In the genomic region with DNA sequence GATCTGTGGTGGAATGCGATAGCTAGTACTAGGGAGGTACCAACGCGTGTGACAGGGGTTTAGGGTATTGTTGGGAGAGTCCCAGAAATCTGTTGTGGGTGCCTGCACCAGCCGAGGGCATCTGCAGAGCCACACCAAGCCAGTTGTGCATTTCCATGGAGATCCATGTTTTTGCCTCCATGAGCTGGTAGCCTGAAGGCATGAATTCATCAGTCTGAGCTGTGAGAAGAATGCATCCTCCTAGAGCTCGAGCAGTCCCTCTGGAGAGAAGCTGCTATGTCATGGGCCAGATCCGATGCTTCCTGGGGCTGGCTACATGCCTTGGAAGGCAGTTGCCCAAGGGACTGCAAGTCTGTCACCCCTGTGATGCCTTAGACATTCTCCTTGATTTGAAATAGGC, we compare ENCODE assay signal across 19 cellular contexts. TPM values are rescaled to one million over a fixed set of nuclear protein-coding genes. Genes with fewer than 3 reads are reported as not detected.
A peak's percentile ranks its signal among the peaks of the same experiment; 100 is the strongest.
DNase-seq lines count a peak whose midpoint lies in the region; ATAC-seq and TF ChIP-seq lines count a peak whose summit lies in the region.
"Had no signal": no experiment of that assay in that cellular context is flagged by ENCODE, and none has a peak within 500 bp of the region (broad histone marks: within the 10 kb centered on the region; RNA-seq: fewer than 3 reads in every experiment).

No MANE protein-coding gene starts in this region.

- TF ChIP-seq CTCF in AG10803 (conservative IDR thresholded peaks at IDR 0.05; ENCODE audit: low read length) (no peak), HEK293 (tag by site-specific recombination; IDR thresholded peaks at IDR 0.05) (no peak), nephron (IDR thresholded peaks at IDR 0.05; ENCODE audit: unreplicated experiment in 3 of 3) (no peak)

- H3K9me3 ChIP-seq in HEK293 (ENCODE audit: control insufficient read depth, insufficient read depth, low read depth, low read length) = no peaks in the 10 kb centered on the region
- H3K9me3 ChIP-seq in ectodermal cell (ENCODE audit: control insufficient read depth, low read length) = no peaks in the 10 kb centered on the region
- H3K9me3 ChIP-seq: uterus had no signal

- H3K9me3 Mint-ChIP-seq in nephron = no peaks in the 10 kb centered on the region
- H3K9me3 Mint-ChIP-seq: CD8-positive, alpha-beta memory T cell had no signal

- POLR2A ChIA-PET in HEK293 (lab: Yijun Ruan, JAX) = no interaction called here

- ATAC-seq in GM18867 (IDR thresholded peaks at IDR 0.05; ENCODE audit: unreplicated experiment) (no peak), HG03095 (IDR thresholded peaks at IDR 0.05; ENCODE audit: unreplicated experiment) (no peak)
- ATAC-seq: naive thymus-derived CD4-positive, alpha-beta T cell had no signal

- H3K27me3 ChIP-seq in ectodermal cell (ENCODE audit: control insufficient read depth, insufficient read depth, low read length, poor library complexity, severe bottlenecking) = no peaks in the 10 kb centered on the region
- H3K27me3 ChIP-seq: uterus had no signal

- CTCF ChIA-PET in HEK293 (lab: Yijun Ruan, JAX) = interaction anchor here (1.1 to 2.0 kb wide), 2 partner anchors 10 to 61 kb away, joined by 4 to 6 read pairs; no protein-coding TSS in a partner anchor

- no peaks in the 10 kb centered on the region for H3K36me3 Mint-ChIP-seq in nephron (ENCODE audit: low read depth)
- H3K36me3 Mint-ChIP-seq: naive thymus-derived CD4-positive, alpha-beta T cell had no signal

- peaks cover 3% of the 10 kb centered on the region for H3K27me3 Mint-ChIP-seq in nephron (ENCODE audit: low read depth)

- no peak overlapping the region for H3K27ac ChIP-seq in HEK293 (ENCODE audit: extremely low read depth, low read depth, low read length)
- H3K27ac ChIP-seq in ectodermal cell (ENCODE audit: insufficient read depth, low read depth, low read length, poor library complexity, severe bottlenecking) = peak overlapping the region; percentile 95
- H3K27ac ChIP-seq: skin epidermis, uterus had no signal

- peak; percentile 6 for DNase-seq in AG10803 (ENCODE audit: low read depth)
- DNase-seq in NCI-H1105 (lab: John Stamatoyannopoulos, UW) = no peak
- DNase-seq in CD1c-positive myeloid dendritic cell (ENCODE audit: extremely low spot score) = no peak
- DNase-seq: activated gamma-delta T cell treated with Interleukin-2 at 50 U/mL for 16 hours; amygdala; CD8-positive, alpha-beta memory T cell; cerebellar nuclear complex; naive thymus-derived CD4-positive, alpha-beta T cell; NCI-H1092; NCI-H774; OCI-M1; stimulated activated CD4-positive, alpha-beta T cell treated with anti-CD3 and anti-CD28 coated beads, Interleukin-4, amount 100 ng/mL, for 1 hour; uterus had no signal

- peak overlapping the region; percentile 93 to 96 (median 95) for H3K27ac Mint-ChIP-seq in nephron
- H3K27ac Mint-ChIP-seq: naive thymus-derived CD4-positive, alpha-beta T cell had no signal

- H3K4me3 Mint-ChIP-seq in nephron = no peak overlapping the region
- H3K4me3 Mint-ChIP-seq: CD8-positive, alpha-beta memory T cell; naive thymus-derived CD4-positive, alpha-beta T cell had no signal

- WGBS in ectodermal cell, 2 experiments = 90 to 91% methylated on average over 6 of the region's 6 CpGs

- H3K4me1 ChIP-seq in HEK293 (ENCODE audit: control insufficient read depth, insufficient read depth, low read length) (peaks cover 11% of the 10 kb centered on the region; the same call in 1 of the 2 replicates), ectodermal cell (ENCODE audit: control insufficient read depth, insufficient read depth, low read length) (peaks cover 29% of the 10 kb centered on the region)
- H3K4me1 ChIP-seq: uterus had no signal

- H3K4me1 Mint-ChIP-seq in nephron = peaks cover 35% of the 10 kb centered on the region

- H3K36me3 ChIP-seq in HEK293 (ENCODE audit: control insufficient read depth in 2 of 2, insufficient read depth in 1 of 2, low read length in 2 of 2) (no peaks in the 10 kb centered on the region), ectodermal cell (ENCODE audit: control insufficient read depth, insufficient read depth, low read length) (no peaks in the 10 kb centered on the region)
- H3K36me3 ChIP-seq: uterus had no signal

- H3K4me3 ChIP-seq in AG10803 (ENCODE audit: low read length) (no peak overlapping the region), HEK293 (ENCODE audit: low read depth, low read length) (no peak overlapping the region), ectodermal cell (ENCODE audit: insufficient read depth, low read depth, low read length) (no peak overlapping the region)
- H3K4me3 ChIP-seq: skin epidermis, uterus had no signal

TF ChIP-seq in HEK293, 187 proteins besides CTCF, POLR2A, EP300 and RAD21:
- TF ChIP-seq ZNF792 (tag by site-specific recombination; IDR thresholded peaks at IDR 0.05) (no peak), PRDM10 (tag by site-specific recombination; IDR thresholded peaks at IDR 0.05) (peak; percentile 79)
TF ChIP-seq in HEK293: peak in this region for 1.

RNA-seq across cellular contexts. Expression of gene LIPG, which starts 57.9 kb away (rescaled TPM):
- polyA plus RNA-seq in ectodermal cell (2013, experiment 1 of 4) = 17.3 TPM
- polyA plus RNA-seq in ectodermal cell (2013, experiment 2 of 4) = 11.0 TPM
- 15.3 TPM for polyA plus RNA-seq in ectodermal cell (2013, experiment 3 of 4)
- polyA plus RNA-seq in ectodermal cell (2013, experiment 4 of 4) = 15.6 TPM
- polyA plus RNA-seq: CD8-positive, alpha-beta memory T cell; naive thymus-derived CD4-positive, alpha-beta T cell had no signal
